In the genomic region with DNA sequence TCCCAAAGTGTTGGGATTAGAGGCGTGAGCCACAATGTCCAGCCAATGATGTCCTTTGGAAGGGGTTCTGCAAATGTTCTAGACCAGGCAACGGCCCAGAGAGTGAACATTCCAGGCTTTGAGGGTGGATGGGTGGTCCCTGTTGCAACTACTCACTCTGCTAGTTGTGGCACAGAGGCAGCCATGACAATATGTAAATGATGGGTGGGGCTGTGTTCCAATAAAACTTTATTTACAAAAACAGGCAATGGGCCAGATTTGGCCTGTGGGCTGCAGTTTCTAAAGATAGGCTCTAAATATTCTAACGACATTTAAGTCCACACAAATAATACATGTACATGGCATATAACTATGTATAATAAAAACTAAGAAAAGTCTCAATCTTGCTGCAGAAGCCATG, we compare ENCODE assay signal across 16 cellular contexts.
DNase-seq lines count a peak whose midpoint lies in the region; ATAC-seq, FAIRE-seq and TF ChIP-seq lines count a peak whose summit lies in the region.
"Had no signal": no experiment of that assay in that cellular context is flagged by ENCODE, and none has a peak within 500 bp of the region (broad histone marks: within the 10 kb centered on the region; RNA-seq: fewer than 3 reads in every experiment).

No MANE protein-coding gene starts in this region.

- no TSS peak for BruUV-seq in HepG2 (replicated peaks; lab: Mats Ljungman, UMichigan)

- 100% methylated on average over 3 of the region's 3 CpGs for whole genome bisulfite sequencing in HepG2 (ENCODE audit: low lambda C conversion rate)
- 92% methylated on average over 2 of the region's 3 CpGs for WGBS in right lobe of liver (ENCODE audit: insufficient coverage, low coverage, low lambda C conversion rate, missing lambda C conversion rate)
- WGBS in endodermal cell (ENCODE audit: insufficient coverage in 1 of 2, insufficient read length in 1 of 2), 2 experiments: 93 to 100% methylated on average over 1 to 3 of the region's 3 CpGs

- H4K20me1 ChIP-seq in HepG2 (ENCODE audit: insufficient read depth, low read length) (peaks cover 7% of the 10 kb centered on the region; the same call in 1 of the 2 replicates), osteoblast (ENCODE audit: insufficient read depth, low read length) (no peaks in the 10 kb centered on the region)

- no peaks in the 10 kb centered on the region for H3K36me3 Mint-ChIP-seq in endodermal cell (ENCODE audit: low read depth)
- H3K36me3 Mint-ChIP-seq: CD4-positive, alpha-beta memory T cell had no signal

- H3K4me3 Mint-ChIP-seq in endodermal cell: no peak overlapping the region
- H3K4me3 Mint-ChIP-seq: CD4-positive, alpha-beta memory T cell; HFFc6 had no signal

- H3K4me3 ChIP-seq in HepG2 (replicated peaks in 1 of 3; ENCODE audit: insufficient read depth in 1 of 3, low read depth in 2 of 3, low read length in 3 of 3) (no peak overlapping the region), right lobe of liver (no peak overlapping the region), endodermal cell (ENCODE audit: low read length) (no peak overlapping the region), osteoblast (ENCODE audit: insufficient read depth, low read length) (no peak overlapping the region)
- H3K4me3 ChIP-seq: HAP-1 had no signal

- H3K27ac ChIP-seq in HepG2 (ENCODE audit: extremely low read length, insufficient read depth, low read length): no peak overlapping the region
- H3K27ac ChIP-seq in right lobe of liver: no peak overlapping the region
- H3K27ac ChIP-seq in endodermal cell (ENCODE audit: low read depth, low read length): no peak overlapping the region
- no peak overlapping the region for H3K27ac ChIP-seq in osteoblast (ENCODE audit: low read depth, low read length)

- peaks cover 24% of the 10 kb centered on the region for H3K4me1 Mint-ChIP-seq in endodermal cell

- ATAC-seq in HepG2: no peak
- ATAC-seq in right lobe of liver: no peak

- peaks cover 0 to 6% of the 10 kb centered on the region in 2 experiments; a peak in 2 of 5 replicates for H3K36me3 ChIP-seq in HepG2 (replicated peaks in 1 of 2; ENCODE audit: control insufficient read depth in 1 of 2, insufficient read depth in 2 of 2, low read length in 2 of 2)
- H3K36me3 ChIP-seq in right lobe of liver: no peaks in the 10 kb centered on the region
- H3K36me3 ChIP-seq in endodermal cell (ENCODE audit: control insufficient read depth, insufficient read depth, low read length): no peaks in the 10 kb centered on the region
- no peaks in the 10 kb centered on the region for H3K36me3 ChIP-seq in osteoblast (ENCODE audit: insufficient read depth, low read length)
- H3K36me3 ChIP-seq: HAP-1 had no signal

- no peaks in the 10 kb centered on the region for H3K27me3 ChIP-seq in HepG2 (ENCODE audit: control insufficient read depth in 1 of 2, insufficient read depth in 2 of 2, low read length in 2 of 2)
- no peaks in the 10 kb centered on the region for H3K27me3 ChIP-seq in right lobe of liver
- H3K27me3 ChIP-seq in endodermal cell (ENCODE audit: control insufficient read depth, insufficient read depth, low read length, poor library complexity, severe bottlenecking): no peaks in the 10 kb centered on the region
- peaks cover 6% of the 10 kb centered on the region for H3K27me3 ChIP-seq in osteoblast (ENCODE audit: insufficient read depth, low read length)

- in situ Hi-C loops in HepG2 (cut with HindIII; ENCODE audit: extremely low pct_ligation_motif_present, low pct_unique_long_range_greater_than_20kb): no loop called here

- DNase-seq in HepG2 (ENCODE audit: low spot score) (no peak), right lobe of liver (no peak), endodermal cell (no peak), osteoblast (ENCODE audit: insufficient read length, low spot score, missing footprints) (peak; percentile 48)
- DNase-seq in activated effector memory CD4-positive, alpha-beta T cell treated with Interleukin-2 at 50 U/mL for 16 hours: no peak
- DNase-seq in stimulated activated CD4-positive, alpha-beta T cell treated with anti-CD3 and anti-CD28 coated beads, Interleukin-4, amount 100 ng/mL, for 4 hours: no peak
- DNase-seq: C1 segment of cervical spinal cord; Calu3; CD4-positive, alpha-beta memory T cell; DMS53; GF-D8; GOT3; HFFc6 had no signal

- no peak overlapping the region for H2AFZ ChIP-seq in HepG2 (ENCODE audit: low read length)
- no peak overlapping the region for H2AFZ ChIP-seq in osteoblast (ENCODE audit: low read length)

- no peak for FAIRE-seq in HepG2 (lab: Jason Lieb, UNC)
- FAIRE-seq: GM12892, H54 had no signal

- no peaks in the 10 kb centered on the region for H3K4me1 ChIP-seq in HepG2 (ENCODE audit: insufficient read depth, low read length)
- H3K4me1 ChIP-seq in right lobe of liver: no peaks in the 10 kb centered on the region
- H3K4me1 ChIP-seq in endodermal cell (ENCODE audit: control insufficient read depth, insufficient read depth, low read length): no peaks in the 10 kb centered on the region
- no peaks in the 10 kb centered on the region for H3K4me1 ChIP-seq in osteoblast (ENCODE audit: insufficient read depth, low read length)
- H3K4me1 ChIP-seq: HAP-1 had no signal

- H3K9me3 ChIP-seq in HepG2 (ENCODE audit: low read length) (no peaks in the 10 kb centered on the region), right lobe of liver (no peaks in the 10 kb centered on the region), endodermal cell (ENCODE audit: control insufficient read depth, low read length) (no peaks in the 10 kb centered on the region), osteoblast (ENCODE audit: low read depth, low read length) (no peaks in the 10 kb centered on the region)
- H3K9me3 ChIP-seq: HAP-1 had no signal

- no peak for TF ChIP-seq CTCF in HepG2 (CRISPR knock-in tag; IDR thresholded peaks at IDR 0.05)
- no peak for TF ChIP-seq CTCF in right lobe of liver (IDR thresholded peaks at IDR 0.05)
- peak; percentile 12 for TF ChIP-seq CTCF in endodermal cell (conservative IDR thresholded peaks at IDR 0.05)
- TF ChIP-seq CTCF in osteoblast (IDR thresholded peaks at IDR 0.05; ENCODE audit: extremely low read depth, low read depth, low read length): no peak

- CTCF ChIA-PET in HepG2 (lab: Yijun Ruan, JAX; ENCODE audit: low intra/inter-chr PET ratio, low total read pairs): no interaction called here

- TF ChIP-seq RAD21 in HepG2 (CRISPR knock-in tag; IDR thresholded peaks at IDR 0.05): no peak

- no peak overlapping the region for H3K9ac ChIP-seq in HepG2 (ENCODE audit: insufficient read depth, low read depth, low read length)
- H3K9ac ChIP-seq in endodermal cell (ENCODE audit: extremely low read depth, low read length, poor library complexity, severe bottlenecking): no peak overlapping the region

- H3K4me2 ChIP-seq in HepG2 (ENCODE audit: low read depth, low read length) (no peak overlapping the region), osteoblast (ENCODE audit: insufficient read depth, low read length) (no peak overlapping the region)

- H3K79me2 ChIP-seq in HepG2 (ENCODE audit: insufficient read depth, low read length) (no peaks in the 10 kb centered on the region), osteoblast (ENCODE audit: insufficient read depth, low read length) (no peaks in the 10 kb centered on the region)

- intact Hi-C loops in HepG2 (cut with micrococcal nuclease; ENCODE audit: unreplicated experiment) (no loop called here), right lobe of liver (cut with DNase I) (no loop called here)

- no peaks in the 10 kb centered on the region for H3K9me3 Mint-ChIP-seq in endodermal cell

- no peak for TF ChIP-seq EP300 in HepG2 (IDR thresholded peaks at IDR 0.05; ENCODE audit: low read depth in 2 of 2, low read length in 2 of 2)
- TF ChIP-seq EP300 in HepG2 (CRISPR knock-in tag; IDR thresholded peaks at IDR 0.05; ENCODE audit: borderline replicate concordance): no peak

- H3K27ac Mint-ChIP-seq in endodermal cell: no peak overlapping the region
- H3K27ac Mint-ChIP-seq: CD4-positive, alpha-beta memory T cell; HFFc6 had no signal

- H3K27me3 Mint-ChIP-seq in endodermal cell (ENCODE audit: insufficient read depth): peaks cover 1% of the 10 kb centered on the region

- POLR2A ChIA-PET in HepG2 (lab: Yijun Ruan, JAX): no interaction called here

- no peak for TF ChIP-seq POLR2A in HepG2 (IDR thresholded peaks at IDR 0.05; ENCODE audit: insufficient read depth in 1 of 2, low read depth in 2 of 2, low read length in 2 of 2)
- TF ChIP-seq POLR2A in right lobe of liver (IDR thresholded peaks at IDR 0.05): no peak

TF ChIP-seq in HepG2, 621 proteins besides CTCF, POLR2A, EP300 and RAD21 (continues in another document):
- no peak for TF ChIP-seq ZSCAN12 (CRISPR knock-in tag; IDR thresholded peaks at IDR 0.05)
